In genomic region chr12:65951697-65952096, GRCh38 we compare ENCODE assay signal across 23 cellular contexts.
"Had no signal": no experiment of that assay in that cellular context is flagged by ENCODE, and none has a peak within 500 bp of the region (broad histone marks: within the 10 kb centered on the region; RNA-seq: fewer than 3 reads in every experiment).

No MANE protein-coding gene starts in this region.

- H3K27me3 Mint-ChIP-seq: naive B cell, type B pancreatic cell had no signal

- ATAC-seq: activated naive CD4-positive, alpha-beta T cell treated with anti-CD3 and anti-CD28 coated beads, Interleukin-2, amount 50 U/mL, for 72 hours; heart right ventricle; left ventricle myocardium superior; mucosa of descending colon; psoas muscle; right cardiac atrium; stimulated activated effector memory CD8-positive, alpha-beta T cell treated with anti-CD3 and anti-CD28 coated beads, Interleukin-12 subunit alpha, Interleukin-12 subunit beta, amount 100 ng/mL, for 72 hours had no signal

- H3K9ac ChIP-seq: neural progenitor cell had no signal

- H3K36me3 Mint-ChIP-seq: activated naive CD4-positive, alpha-beta T cell treated with anti-CD3 and anti-CD28 coated beads, Interleukin-2, amount 50 U/mL, for 72 hours; memory B cell; naive B cell; stimulated activated effector memory CD8-positive, alpha-beta T cell treated with anti-CD3 and anti-CD28 coated beads, Interleukin-12 subunit alpha, Interleukin-12 subunit beta, amount 100 ng/mL, for 72 hours had no signal

- H3K36me3 ChIP-seq: heart right ventricle, neural progenitor cell, ovary had no signal

- H3K4me3 Mint-ChIP-seq: activated T-helper 1 cell treated with anti-CD3 and anti-CD28 coated beads, Interleukin-12 subunit alpha, Interleukin-12 subunit beta, Interleukin-2, Interleukin-4 antibody, amounts not matched to agents 30 ng/mL and 10 ng/mL and 1 ng/mL, durations not matched to agents 14 hours and 24 hours and 36 hours; memory B cell; naive B cell; neural progenitor cell; stimulated activated effector memory CD8-positive, alpha-beta T cell treated with anti-CD3 and anti-CD28 coated beads, Interleukin-12 subunit alpha, Interleukin-12 subunit beta, amount 100 ng/mL, for 72 hours; type B pancreatic cell had no signal

- H3K4me3 ChIP-seq: heart right ventricle, mucosa of descending colon, neural progenitor cell, ovary, psoas muscle, skin epidermis, testis had no signal

- DNase-seq: activated CD4-positive, alpha-beta T cell treated with anti-CD3 and anti-CD28 coated beads, Interleukin-2, amount 50 U/mL, for 4 hours; activated CD4-positive, CD25-positive, alpha-beta regulatory T cell treated with anti-CD3 and anti-CD28 coated beads, Interleukin-2, amount 50 U/mL, for 72 hours; activated gamma-delta T cell treated with Interleukin-2 at 50 U/mL for 16 hours; erythroblast; heart right ventricle; kidney glomerular epithelial cell; left ventricle myocardium superior; mucosa of descending colon; naive B cell; ovary; psoas muscle; right cardiac atrium; stimulated activated CD4-positive, alpha-beta T cell treated with anti-CD3 and anti-CD28 coated beads, Interleukin-4, amount 100 ng/mL, for 24 hours; T-helper 2 cell; testis had no signal

- H3K27ac Mint-ChIP-seq: activated naive CD4-positive, alpha-beta T cell treated with anti-CD3 and anti-CD28 coated beads, Interleukin-2, amount 50 U/mL, for 72 hours; activated T-helper 1 cell treated with anti-CD3 and anti-CD28 coated beads, Interleukin-12 subunit alpha, Interleukin-12 subunit beta, Interleukin-2, Interleukin-4 antibody, amounts not matched to agents 30 ng/mL and 10 ng/mL and 1 ng/mL, durations not matched to agents 14 hours and 24 hours and 36 hours; memory B cell; neural progenitor cell; stimulated activated effector memory CD8-positive, alpha-beta T cell treated with anti-CD3 and anti-CD28 coated beads, Interleukin-12 subunit alpha, Interleukin-12 subunit beta, amount 100 ng/mL, for 72 hours; type B pancreatic cell had no signal

- H3K27ac ChIP-seq: heart right ventricle, neural progenitor cell, ovary, psoas muscle, skin epidermis, testis, VCaP had no signal

- H3K27me3 ChIP-seq: heart right ventricle, neural progenitor cell, ovary, testis had no signal

- H3K9me3 Mint-ChIP-seq: activated naive CD4-positive, alpha-beta T cell treated with anti-CD3 and anti-CD28 coated beads, Interleukin-2, amount 50 U/mL, for 72 hours; activated T-helper 1 cell treated with anti-CD3 and anti-CD28 coated beads, Interleukin-12 subunit alpha, Interleukin-12 subunit beta, Interleukin-2, Interleukin-4 antibody, amounts not matched to agents 30 ng/mL and 10 ng/mL and 1 ng/mL, durations not matched to agents 14 hours and 24 hours and 36 hours; memory B cell; neural progenitor cell; stimulated activated effector memory CD8-positive, alpha-beta T cell treated with anti-CD3 and anti-CD28 coated beads, Interleukin-12 subunit alpha, Interleukin-12 subunit beta, amount 100 ng/mL, for 72 hours; type B pancreatic cell had no signal

- H3K9me3 ChIP-seq: heart right ventricle, mucosa of descending colon, ovary, psoas muscle, testis had no signal

- H3K4me1 Mint-ChIP-seq: naive B cell; stimulated activated effector memory CD8-positive, alpha-beta T cell treated with anti-CD3 and anti-CD28 coated beads, Interleukin-12 subunit alpha, Interleukin-12 subunit beta, amount 100 ng/mL, for 72 hours had no signal

- H3K4me2 ChIP-seq: neural progenitor cell had no signal

- H2AFZ ChIP-seq: neural progenitor cell had no signal
